Comparison of ENCODE assay signal across 1 cellular context in genomic region chr19:47499371-47499770, GRCh38.
TF ChIP-seq lines count a peak whose summit lies in the region.

No MANE protein-coding gene starts in this region.

TF ChIP-seq in GM12878, 131 proteins besides CTCF, POLR2A, EP300 and RAD21:
- 0 out of 2 replicates have a peak, but pooled peaks have one; percentile 46 for TF ChIP-seq POLR2AphosphoS5 (IDR thresholded peaks at IDR 0.05; ENCODE audit: low read length)
- TF ChIP-seq ZZZ3 (IDR thresholded peaks at IDR 0.05; ENCODE audit: control insufficient read depth, insufficient read length, low read depth): no peak
